ENCODE assay signal across 12 cellular contexts in genomic region chr1:19640363-19641316, GRCh38. TPM values are rescaled to one million over a fixed set of nuclear protein-coding genes. Genes with fewer than 3 reads are reported as not detected.
A peak's percentile ranks its signal among the peaks of the same experiment; 100 is the strongest.
DNase-seq lines count a peak whose midpoint lies in the region; ATAC-seq and TF ChIP-seq lines count a peak whose summit lies in the region.
"Had no signal": no experiment of that assay in that cellular context is flagged by ENCODE, and none has a peak within 500 bp of the region (broad histone marks: within the 10 kb centered on the region; RNA-seq: fewer than 3 reads in every experiment).

No MANE protein-coding gene starts in this region.

- no peak for TF ChIP-seq POLR2A in suprapubic skin (IDR thresholded peaks at IDR 0.05)

- TF ChIP-seq CTCF in RWPE1 (conservative IDR thresholded peaks at IDR 0.05; ENCODE audit: low read depth): no peak
- TF ChIP-seq CTCF in hepatocyte (IDR thresholded peaks at IDR 0.05; ENCODE audit: poor library complexity): no peak
- no peak for TF ChIP-seq CTCF in suprapubic skin (IDR thresholded peaks at IDR 0.05)

- H4K20me1 ChIP-seq in hepatocyte (ENCODE audit: insufficient read depth, poor library complexity, severe bottlenecking): no peaks in the 10 kb centered on the region

- H2AFZ ChIP-seq in hepatocyte: no peak overlapping the region

- CTCF ChIA-PET in RWPE1 (lab: Yijun Ruan, JAX): no interaction called here

- POLR2A ChIA-PET in RWPE1 (lab: Yijun Ruan, JAX; ENCODE audit: low non-redundant PET): interaction anchor here (0.5 kb wide), 1 partner anchor 10 kb away, joined by 4 read pairs; no protein-coding TSS in a partner anchor

- H3K4me1 ChIP-seq in hepatocyte (ENCODE audit: insufficient read depth) (peaks cover 7% of the 10 kb centered on the region), suprapubic skin (peaks cover 39% of the 10 kb centered on the region)

- WGBS in hepatocyte (ENCODE audit: low lambda C conversion rate, missing lambda C conversion rate): 31% methylated on average over 14 of the region's 14 CpGs
- 39% methylated on average over 10 of the region's 14 CpGs for WGBS in suprapubic skin

- H3K9me2 ChIP-seq in hepatocyte (replicated peaks; ENCODE audit: insufficient read depth): no peaks in the 10 kb centered on the region

- no peak for ATAC-seq in sciatic nerve

- peak overlapping the region; percentile 39 for H3K4me2 ChIP-seq in hepatocyte

- H3K4me3 ChIP-seq in hepatocyte (no peak overlapping the region), suprapubic skin (no peak overlapping the region)
- H3K4me3 ChIP-seq: lung had no signal

- H3K4me1 Mint-ChIP-seq in activated naive CD8-positive, alpha-beta T cell treated with anti-CD3 and anti-CD28 coated beads for 36 hours: peaks cover 6% of the 10 kb centered on the region

- no peaks in the 10 kb centered on the region for H3K9me3 Mint-ChIP-seq in activated naive CD8-positive, alpha-beta T cell treated with anti-CD3 and anti-CD28 coated beads for 36 hours

- TF ChIP-seq EP300 in suprapubic skin (IDR thresholded peaks at IDR 0.05): no peak

- H3K27ac ChIP-seq in RWPE1 (peak overlapping the region; percentile 95), hepatocyte (peak overlapping the region; percentile 33), suprapubic skin (peak overlapping the region; percentile 78)

- intact Hi-C loops in sciatic nerve (cut with DNase I): no loop called here

- H3K4me3 Mint-ChIP-seq in activated naive CD8-positive, alpha-beta T cell treated with anti-CD3 and anti-CD28 coated beads for 36 hours: no peak overlapping the region

- no peak overlapping the region for H3K27ac Mint-ChIP-seq in activated naive CD8-positive, alpha-beta T cell treated with anti-CD3 and anti-CD28 coated beads for 36 hours

- H3K27me3 ChIP-seq in hepatocyte: peaks cover 17% of the 10 kb centered on the region
- H3K27me3 ChIP-seq in suprapubic skin: no peaks in the 10 kb centered on the region

- H3K36me3 Mint-ChIP-seq in activated naive CD8-positive, alpha-beta T cell treated with anti-CD3 and anti-CD28 coated beads for 36 hours: no peaks in the 10 kb centered on the region

- H3K27me3 Mint-ChIP-seq in activated naive CD8-positive, alpha-beta T cell treated with anti-CD3 and anti-CD28 coated beads for 36 hours: peaks cover 13% of the 10 kb centered on the region

- peaks cover 10% of the 10 kb centered on the region for H3K79me2 ChIP-seq in hepatocyte

- DNase-seq in NCI-H1417 (lab: John Stamatoyannopoulos, UW) (peak in 2 of 3 experiments; percentile 29 to 44), NCI-H1417 treated with DMSO at 0.1 percent for 48 hours (lab: John Stamatoyannopoulos, UW) (no peak), RWPE1 (ENCODE audit: low spot score) (peak; percentile 72), hepatocyte (ENCODE audit: low spot score) (peak; percentile 50), suprapubic skin (ENCODE audit: low spot score in 2 of 2) (no peak), sciatic nerve (ENCODE audit: low spot score) (no peak), NCI-H1694 treated with DMSO at 0.1 percent for 48 hours (lab: John Stamatoyannopoulos, UW) (no peak)
- DNase-seq in activated naive CD8-positive, alpha-beta T cell treated with anti-CD3 and anti-CD28 coated beads for 36 hours: no peak
- DNase-seq: activated CD8-positive, alpha-beta memory T cell treated with anti-CD3 and anti-CD28 coated beads, Interleukin-2, amount 50 U/mL, for 4 hours; GOT3; SIG-M5 had no signal

- H3K9me3 ChIP-seq in hepatocyte (ENCODE audit: low read depth) (no peaks in the 10 kb centered on the region), suprapubic skin (no peaks in the 10 kb centered on the region)

- H3K36me3 ChIP-seq in hepatocyte (replicated peaks; ENCODE audit: insufficient read depth, low read depth) (no peaks in the 10 kb centered on the region), suprapubic skin (no peaks in the 10 kb centered on the region)

RNA-seq across cellular contexts. Expression of gene NBL1, which starts 3.5 kb away (rescaled TPM):
- 16.5 and 22.3 TPM in 2 replicates for total RNA-seq in hepatocyte
- polyA plus RNA-seq in hepatocyte: 41.3 and 46.9 TPM in 2 replicates
- total RNA-seq in suprapubic skin: 100 to 1,000 TPM; 144 to 197 (median 167) TPM
- 119 TPM for total RNA-seq in sciatic nerve
- total RNA-seq in activated naive CD8-positive, alpha-beta T cell treated with anti-CD3 and anti-CD28 coated beads for 36 hours: 10 to 100 TPM; 20.0 to 22.0 TPM

RNA-seq across cellular contexts. Expression of gene HTR6, which starts 24.0 kb away (rescaled TPM):
- total RNA-seq in hepatocyte (not detected in 2 replicates), suprapubic skin (1 to 10 TPM in 1 of 4 donors, under 1 TPM in 1, not detected in 2; 0.23 to 2.4 TPM), sciatic nerve (not detected)
- polyA plus RNA-seq in hepatocyte: not detected in 2 replicates
- total RNA-seq in activated naive CD8-positive, alpha-beta T cell treated with anti-CD3 and anti-CD28 coated beads for 36 hours: not detected
- total RNA-seq: lung had no signal
- polyA plus RNA-seq: lung had no signal

Comparison
In these comparisons a context has a peak if more than half of its experiments do, and no peak if none do; other contexts are left out.
1. DNase-seq: peak in NCI-H1417 (2 of 3), RWPE1 (single experiment) and hepatocyte (single experiment); none in NCI-H1417 treated with DMSO at 0.1 percent for 48 hours (single experiment), suprapubic skin (0 of 2), sciatic nerve (single experiment), NCI-H1694 treated with DMSO at 0.1 percent for 48 hours (single experiment) and activated naive CD8-positive, alpha-beta T cell treated with anti-CD3 and anti-CD28 coated beads for 36 hours (single experiment).
2. H3K27ac ChIP-seq: peak in every context shown above with its lines; median percentile 95 in RWPE1; 78 in suprapubic skin; 33 in hepatocyte.